12 cellular contexts compared by ENCODE assay signal in genomic region chr15:64717735-64718495, GRCh38. TPM values are rescaled to one million over a fixed set of nuclear protein-coding genes. Genes with fewer than 3 reads are reported as not detected.
DNase-seq lines count a peak whose midpoint lies in the region; ATAC-seq, FAIRE-seq and TF ChIP-seq lines count a peak whose summit lies in the region.
"Had no signal": no experiment of that assay in that cellular context is flagged by ENCODE, and none has a peak within 500 bp of the region (broad histone marks: within the 10 kb centered on the region; RNA-seq: fewer than 3 reads in every experiment).

No MANE protein-coding gene starts in this region.

- H2AK5ac ChIP-seq in H9 (ENCODE audit: insufficient read length, low read length), result no peak overlapping the region

- no peak for ATAC-seq in activated CD8-positive, alpha-beta memory T cell treated with anti-CD3 and anti-CD28 coated beads, Interleukin-2, amount 10 ng/mL, durations not matched to agents 7 days and 5 days

- no peak overlapping the region for H3K4ac ChIP-seq in H9 (ENCODE audit: low read depth, low read length)

- H3K27ac Mint-ChIP-seq in H9, result peak overlapping the region; percentile 53 to 85 (median 82); a peak in 6 of 7 replicates
- peak overlapping the region in 3 of 5 experiments; percentile 51 to 85 (median 54) for H3K27ac Mint-ChIP-seq in brain
- H3K27ac Mint-ChIP-seq in activated CD8-positive, alpha-beta memory T cell treated with anti-CD3 and anti-CD28 coated beads, Interleukin-2, amount 10 ng/mL, durations not matched to agents 7 days and 5 days, result no peak overlapping the region

- DNase-seq in H9 (no peak), spleen (peak; percentile 41), NCI-H2029 (lab: John Stamatoyannopoulos, UW) (no peak), GM13976 (ENCODE audit: low spot score) (no peak), frontal cortex (ENCODE audit: low spot score in 2 of 2) (no peak)
- DNase-seq in activated CD8-positive, alpha-beta memory T cell treated with anti-CD3 and anti-CD28 coated beads, Interleukin-2, amount 10 ng/mL, durations not matched to agents 7 days and 5 days, result no peak
- DNase-seq: NCI-H82, trophoblast cell had no signal

- TF ChIP-seq CTCF in H9 (conservative IDR thresholded peaks at IDR 0.05) (no peak), brain (conservative IDR thresholded peaks at IDR 0.05) (no peak), spleen (IDR thresholded peaks at IDR 0.05 in 8 of 11, conservative IDR thresholded peaks at IDR 0.05 in 3 of 11) (no peak), GM13976 (IDR thresholded peaks at IDR 0.05; ENCODE audit: borderline replicate concordance, control extremely low read depth, extremely low read depth, insufficient read depth, missing control alignments) (no peak)

- peaks cover 0 to 7% of the 10 kb centered on the region in 2 experiments; a peak in 2 of 4 replicates for H3K4me1 Mint-ChIP-seq in H9
- peaks cover 23% of the 10 kb centered on the region for H3K4me1 Mint-ChIP-seq in brain
- H3K4me1 Mint-ChIP-seq in activated CD8-positive, alpha-beta memory T cell treated with anti-CD3 and anti-CD28 coated beads, Interleukin-2, amount 10 ng/mL, durations not matched to agents 7 days and 5 days, result no peaks in the 10 kb centered on the region

- no peaks in the 10 kb centered on the region for H4K20me1 ChIP-seq in H9 (ENCODE audit: control insufficient read depth, insufficient read depth, insufficient read length)

- H3K9me3 ChIP-seq in H9 (ENCODE audit: control insufficient read depth, low read depth, low read length), result no peaks in the 10 kb centered on the region
- H3K9me3 ChIP-seq in spleen, result no peaks in the 10 kb centered on the region

- H3K4me1 ChIP-seq in H9 (ENCODE audit: insufficient read depth, low read length) (no peaks in the 10 kb centered on the region), spleen (peaks cover 0 to 15% (median 10%) of the 10 kb centered on the region in 6 donors)

- no peak overlapping the region for H2BK5ac ChIP-seq in H9 (ENCODE audit: insufficient read length, low read length)

- in situ Hi-C loops in GM13976 (cut with MboI; ENCODE audit: low sequenced_read_pairs, unreplicated experiment), result loop anchor here (5.0 kb wide), 1 partner anchor 36 kb away; no protein-coding TSS in a partner anchor

- H2BK12ac ChIP-seq in H9 (ENCODE audit: insufficient read length, low read depth, low read length), result no peak overlapping the region

- CTCF ChIA-PET in activated CD8-positive, alpha-beta memory T cell treated with anti-CD3 and anti-CD28 coated beads, Interleukin-2, amount 10 ng/mL, durations not matched to agents 7 days and 5 days (lab: Charles Lee), result interaction anchor here (0.9 to 5.3 kb wide), 4 partner anchors 10 to 51 kb away, joined by 3 to 23 read pairs (median 3); no protein-coding TSS in a partner anchor

- H3K56ac ChIP-seq in H9 (ENCODE audit: insufficient read length, low read depth, low read length), result no peak overlapping the region

- no peak overlapping the region for H3K23ac ChIP-seq in H9 (ENCODE audit: insufficient read length, low read depth, low read length)

- no peak overlapping the region; a peak in 1 of 5 replicates for H3K4me3 Mint-ChIP-seq in H9
- H3K4me3 Mint-ChIP-seq in brain, result no peak overlapping the region
- H3K4me3 Mint-ChIP-seq in activated CD8-positive, alpha-beta memory T cell treated with anti-CD3 and anti-CD28 coated beads, Interleukin-2, amount 10 ng/mL, durations not matched to agents 7 days and 5 days, result no peak overlapping the region

- no peak overlapping the region for H3K14ac ChIP-seq in H9 (ENCODE audit: insufficient read depth, low read length)

- peaks cover 5% of the 10 kb centered on the region for H3K79me1 ChIP-seq in H9 (ENCODE audit: insufficient read depth, low read depth, low read length, poor library complexity, severe bottlenecking)

- H3K27me3 ChIP-seq in H9 (ENCODE audit: insufficient read depth, low read length), result no peaks in the 10 kb centered on the region
- H3K27me3 ChIP-seq in layer of hippocampus (ENCODE audit: control insufficient read depth, insufficient read depth, low read length), result no peaks in the 10 kb centered on the region
- no peaks in the 10 kb centered on the region for H3K27me3 ChIP-seq in spleen (replicated peaks in 1 of 7)

- intact Hi-C loops in spleen (cut with DNase I; ENCODE audit: low total_unique reads), result no loop called here

- peaks cover 50 to 73% (median 56%) of the 10 kb centered on the region in 3 experiments for H3K36me3 Mint-ChIP-seq in H9 (ENCODE audit: insufficient read depth in 1 of 3, low read depth in 3 of 3)
- peaks cover 5% of the 10 kb centered on the region for H3K36me3 Mint-ChIP-seq in brain
- H3K36me3 Mint-ChIP-seq in activated CD8-positive, alpha-beta memory T cell treated with anti-CD3 and anti-CD28 coated beads, Interleukin-2, amount 10 ng/mL, durations not matched to agents 7 days and 5 days, result no peaks in the 10 kb centered on the region

- H3K9ac ChIP-seq in H9 (ENCODE audit: extremely low read depth, insufficient read length, low read length), result no peak overlapping the region

- H2BK15ac ChIP-seq in H9 (ENCODE audit: low read depth, low read length), result no peak overlapping the region

- no peak overlapping the region for H2BK120ac ChIP-seq in H9 (ENCODE audit: low read depth, low read length, poor library complexity, severe bottlenecking)

- H2AFZ ChIP-seq in H9 (ENCODE audit: low read length), result no peak overlapping the region

- H3K18ac ChIP-seq in H9 (ENCODE audit: insufficient read length, low read depth, low read length), result no peak overlapping the region

- H3K27ac ChIP-seq in H9 (ENCODE audit: insufficient read length, low read depth, low read length), result no peak overlapping the region
- H3K27ac ChIP-seq in layer of hippocampus (ENCODE audit: low read depth, low read length), result peak overlapping the region; percentile 82
- H3K27ac ChIP-seq in spleen, result peak overlapping the region; percentile 19 to 71 (median 54)
- H3K27ac ChIP-seq: C4-2B, epithelial cell of prostate had no signal

- H3T11ph ChIP-seq in H9 (ENCODE audit: low read length), result no peak overlapping the region

- no peaks in the 10 kb centered on the region for H3K79me2 ChIP-seq in H9 (ENCODE audit: insufficient read depth, low read length)

- H4K91ac ChIP-seq in H9 (ENCODE audit: insufficient read length, low read depth, low read length), result no peak overlapping the region

- FAIRE-seq in frontal cortex (lab: Jason Lieb, UNC), result no peak

- H3K23me2 ChIP-seq in H9 (ENCODE audit: insufficient read length, low read depth, low read length, poor library complexity, severe bottlenecking), result no peaks in the 10 kb centered on the region

- TF ChIP-seq POLR2A in spleen (IDR thresholded peaks at IDR 0.05), result no peak

- H3K27me3 Mint-ChIP-seq in H9 (ENCODE audit: low read depth) (no peaks in the 10 kb centered on the region; the same call in 1 of the 2 replicates), brain (no peaks in the 10 kb centered on the region)
- no peaks in the 10 kb centered on the region for H3K27me3 Mint-ChIP-seq in activated CD8-positive, alpha-beta memory T cell treated with anti-CD3 and anti-CD28 coated beads, Interleukin-2, amount 10 ng/mL, durations not matched to agents 7 days and 5 days

- WGBS in H9 (ENCODE audit: extremely low coverage, insufficient read length, low lambda C conversion rate), result no CpG with 5 or more reads among the region's 18 CpGs
- 42 to 54% (median 48%) methylated on average over 18 of the region's 18 CpGs for WGBS in spleen, 5 donors

- no peak overlapping the region for H4K8ac ChIP-seq in H9 (replicated peaks; ENCODE audit: insufficient read length, low read depth, low read length)

- no peak overlapping the region for H2BK20ac ChIP-seq in H9 (ENCODE audit: low read depth, low read length, poor library complexity, severe bottlenecking)

- H3K9me3 Mint-ChIP-seq in H9 (no peaks in the 10 kb centered on the region), brain (no peaks in the 10 kb centered on the region)
- no peaks in the 10 kb centered on the region for H3K9me3 Mint-ChIP-seq in activated CD8-positive, alpha-beta memory T cell treated with anti-CD3 and anti-CD28 coated beads, Interleukin-2, amount 10 ng/mL, durations not matched to agents 7 days and 5 days (ENCODE audit: low read depth)

- no peak overlapping the region for H3K4me2 ChIP-seq in H9 (ENCODE audit: insufficient read depth, insufficient read length, low read length)

- no peaks in the 10 kb centered on the region for H3K36me3 ChIP-seq in spleen

- no peak overlapping the region for H4K5ac ChIP-seq in H9 (ENCODE audit: insufficient read length, low read depth, low read length)

- H3K4me3 ChIP-seq in spleen, result peak overlapping the region in 1 of 8 donors; percentile 31

RNA-seq across cellular contexts. Expression of gene RBPMS2, which starts 57.5 kb away (rescaled TPM):
- total RNA-seq in H9 (2021), result 181 and 185 TPM in 2 replicates
- 4.5 TPM for polyA plus RNA-seq in brain (ENCODE audit: insufficient read depth, low read depth, low replicate concordance)
- total RNA-seq in spleen, result 1 to 10 TPM; 1.2 to 6.0 (median 3.3) TPM
- 1 to 10 TPM; 1.0 to 3.0 (median 1.2) TPM for polyA plus RNA-seq in spleen
- total RNA-seq in activated CD8-positive, alpha-beta memory T cell treated with anti-CD3 and anti-CD28 coated beads, Interleukin-2, amount 10 ng/mL, durations not matched to agents 7 days and 5 days, result not detected
- under 0.01 TPM for total RNA-seq in frontal cortex

Comparison
In these comparisons a context has a peak if more than half of its experiments do, and no peak if none do; other contexts are left out.
1. RNA of gene RBPMS2, which starts 57.5 kb away (total RNA-seq): 181 to 185 TPM in H9; 1.2 to 6.0 TPM in spleen, not detected in activated CD8-positive, alpha-beta memory T cell treated with anti-CD3 and anti-CD28 coated beads, Interleukin-2, amount 10 ng/mL, durations not matched to agents 7 days and 5 days and under 0.01 TPM in frontal cortex (single experiment); every median in the first group is over 10 times any median in the second.